Comparison of ENCODE assay signal across 8 cellular contexts in genomic region chr2:24971300-24971549, GRCh38. TPM values are rescaled to one million over a fixed set of nuclear protein-coding genes. Genes with fewer than 3 reads are reported as not detected.
A peak's percentile ranks its signal among the peaks of the same experiment; 100 is the strongest.
DNase-seq lines count a peak whose midpoint lies in the region; ATAC-seq and TF ChIP-seq lines count a peak whose summit lies in the region.

No MANE protein-coding gene starts in this region.

- H3K36me3 ChIP-seq in Peyer's patch: peaks cover 0 to 13% (median 0%) of the 10 kb centered on the region in 3 donors

- POLR2A ChIA-PET in naive thymus-derived CD8-positive, alpha-beta T cell (lab: Charles Lee): interaction anchor here (1.4 kb wide), 1 partner anchor 44 kb away, joined by 7 read pairs; no protein-coding TSS in a partner anchor

- peak overlapping the region; percentile 99 to 100 (median 100) for H3K27ac Mint-ChIP-seq in naive thymus-derived CD8-positive, alpha-beta T cell

- H3K36me3 Mint-ChIP-seq in naive thymus-derived CD8-positive, alpha-beta T cell: peaks cover 0 to 12% (median 11%) of the 10 kb centered on the region in 3 donors

- peak overlapping the region; percentile 89 to 100 (median 96) for H3K27ac ChIP-seq in Peyer's patch

- TF ChIP-seq POLR2A in Peyer's patch (IDR thresholded peaks at IDR 0.05): no peak

- ATAC-seq in naive thymus-derived CD8-positive, alpha-beta T cell: no peak
- ATAC-seq in HG03108 (IDR thresholded peaks at IDR 0.05; ENCODE audit: unreplicated experiment) (no peak), HG03432 (IDR thresholded peaks at IDR 0.05; ENCODE audit: unreplicated experiment) (no peak)

- peak overlapping the region; percentile 92 to 99 (median 97) for H3K4me3 Mint-ChIP-seq in naive thymus-derived CD8-positive, alpha-beta T cell

- TF ChIP-seq CTCF in Peyer's patch (IDR thresholded peaks at IDR 0.05) (no peak), epithelial cell of esophagus (IDR thresholded peaks at IDR 0.05; ENCODE audit: insufficient read depth, low read depth, low read length, missing control alignments) (no peak)

- peaks cover 12 to 34% (median 22%) of the 10 kb centered on the region in 4 donors for H3K4me1 Mint-ChIP-seq in naive thymus-derived CD8-positive, alpha-beta T cell

- H3K4me3 ChIP-seq in Peyer's patch (peak overlapping the region; percentile 64 to 94 (median 70)), epithelial cell of esophagus (ENCODE audit: low read length) (peak overlapping the region; percentile 79)

- no peaks in the 10 kb centered on the region for H3K27me3 ChIP-seq in Peyer's patch

- H3K27me3 Mint-ChIP-seq in naive thymus-derived CD8-positive, alpha-beta T cell: no peaks in the 10 kb centered on the region

- DNase-seq in NCI-H2196 (lab: John Stamatoyannopoulos, UW; ENCODE audit: unreplicated experiment): peak; percentile 36
- no peak for DNase-seq in NCI-H2196 treated with DMSO at 0.1 percent for 48 hours (lab: John Stamatoyannopoulos, UW; ENCODE audit: unreplicated experiment)
- no peak for DNase-seq in Peyer's patch
- DNase-seq in epithelial cell of esophagus (ENCODE audit: low read depth): no peak
- peak in 1 of 10 donors; percentile 15 for DNase-seq in naive thymus-derived CD8-positive, alpha-beta T cell
- no peak for DNase-seq in NCI-H2171 (lab: John Stamatoyannopoulos, UW)

- no peaks in the 10 kb centered on the region for H3K9me3 ChIP-seq in Peyer's patch

- H3K9me3 Mint-ChIP-seq in naive thymus-derived CD8-positive, alpha-beta T cell: no peaks in the 10 kb centered on the region

- H3K4me1 ChIP-seq in Peyer's patch: peaks cover 0 to 4% (median 0%) of the 10 kb centered on the region in 4 donors

RNA-seq across cellular contexts. Expression of gene DNAJC27, which starts 0.5 kb away (rescaled TPM):
- 10 to 100 TPM in 1 of 4 donors, 1 to 10 TPM in 3; 2.7 to 12.4 (median 7.8) TPM for total RNA-seq in Peyer's patch
- 10 to 100 TPM; 11.3 to 13.8 TPM for total RNA-seq in naive thymus-derived CD8-positive, alpha-beta T cell
- polyA plus RNA-seq in naive thymus-derived CD8-positive, alpha-beta T cell: 1 to 10 TPM; 1.9 to 5.7 (median 4.5) TPM

RNA-seq across cellular contexts. Expression of gene ADCY3, which starts 51.2 kb away (rescaled TPM):
- total RNA-seq in Peyer's patch: 100 to 1,000 TPM in 1 of 4 donors, 10 to 100 TPM in 3; 23.6 to 195 (median 56.4) TPM
- 10 to 100 TPM in 1 of 2 experiments, 1 to 10 TPM in 1; 8.5 to 10.5 TPM for total RNA-seq in naive thymus-derived CD8-positive, alpha-beta T cell
- polyA plus RNA-seq in naive thymus-derived CD8-positive, alpha-beta T cell: 1 to 10 TPM; 4.0 to 9.1 (median 4.9) TPM
